In the genomic region with DNA sequence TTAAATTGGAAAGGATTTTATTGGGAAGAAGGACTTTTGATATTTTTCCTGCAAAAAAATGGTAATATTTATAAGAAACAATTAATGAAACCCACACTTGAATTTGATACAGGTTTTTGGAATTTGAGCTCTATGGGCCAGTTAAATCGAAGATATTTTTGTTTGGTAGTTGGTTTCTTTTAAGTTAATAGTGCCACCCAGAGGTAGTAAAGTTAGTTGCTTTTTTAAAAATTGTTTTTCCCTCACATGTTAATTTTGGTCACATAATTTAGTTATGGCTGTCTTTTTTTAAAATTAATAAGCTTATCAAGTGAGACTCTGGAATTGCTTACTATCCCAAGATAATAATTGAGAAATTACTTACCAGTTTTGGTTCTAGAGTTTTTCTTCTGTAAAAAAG, we compare ENCODE assay signal across 10 cellular contexts. TPM values are rescaled to one million over a fixed set of nuclear protein-coding genes. Genes with fewer than 3 reads are reported as not detected.
DNase-seq lines count a peak whose midpoint lies in the region; ATAC-seq, FAIRE-seq and TF ChIP-seq lines count a peak whose summit lies in the region.
"Had no signal": no experiment of that assay in that cellular context is flagged by ENCODE, and none has a peak within 500 bp of the region (broad histone marks: within the 10 kb centered on the region; RNA-seq: fewer than 3 reads in every experiment).

No MANE protein-coding gene starts in this region.

- H2AFZ ChIP-seq in K562 (ENCODE audit: low read depth, low read length) = no peak overlapping the region

- no peak overlapping the region for H3K4me2 ChIP-seq in K562 (ENCODE audit: insufficient read depth, low read length)

- no peak overlapping the region for H3K4me3 Mint-ChIP-seq in neural crest cell
- H3K4me3 Mint-ChIP-seq: memory B cell had no signal

- H3K27me3 Mint-ChIP-seq in neural crest cell (ENCODE audit: low read depth) = no peaks in the 10 kb centered on the region
- H3K27me3 Mint-ChIP-seq: memory B cell had no signal

- TF ChIP-seq POLR2A in K562 (conservative IDR thresholded peaks at IDR 0.05) = no peak

- no peak overlapping the region for H3K27ac Mint-ChIP-seq in neural crest cell (ENCODE audit: unreplicated experiment)
- H3K27ac Mint-ChIP-seq: memory B cell had no signal

- no peaks in the 10 kb centered on the region for H4K20me1 ChIP-seq in K562 (replicated peaks; ENCODE audit: control insufficient read depth, insufficient read depth, low read length)

- intact Hi-C loops in K562 (cut with micrococcal nuclease) = no loop called here

- in situ Hi-C loops in K562 (cut with MboI) = loop anchor here (25.0 kb wide), 1 partner anchor 962 kb away; no protein-coding TSS in a partner anchor

- BruUV-seq in K562 (replicated peaks; lab: Mats Ljungman, UMichigan) = no TSS peak

- peak; percentile 85 for FAIRE-seq in K562 (lab: Jason Lieb, UNC)

- POLR2A ChIA-PET in K562 (lab: Yijun Ruan, JAX) = interaction anchor here (0.6 to 1.2 kb wide), 2 partner anchors 48 to 427 kb away, joined by 3 read pairs; no protein-coding TSS in a partner anchor

- no peaks in the 10 kb centered on the region for H3K9me3 ChIP-seq in K562 (replicated peaks; ENCODE audit: control insufficient read depth, insufficient read depth, low read depth, low read length)

- H3K27me3 ChIP-seq in K562 (ENCODE audit: control insufficient read depth in 2 of 2, insufficient read depth in 2 of 2, low read length in 2 of 2) = no peaks in the 10 kb centered on the region
- H3K27me3 ChIP-seq: suprapubic skin had no signal

- no peak overlapping the region for H3K4me3 ChIP-seq in K562
- H3K4me3 ChIP-seq: suprapubic skin had no signal

- H3K4me1 ChIP-seq in K562 (replicated peaks in 1 of 2; ENCODE audit: control insufficient read depth in 2 of 2, insufficient read depth in 2 of 2, low read length in 2 of 2) = no peaks in the 10 kb centered on the region; a peak in 1 of 5 replicates
- H3K4me1 ChIP-seq: suprapubic skin had no signal

- CTCF ChIA-PET in K562 (lab: Yijun Ruan, JAX; ENCODE audit: low intra/inter-chr PET ratio) = interaction anchor here (1.1 to 4.1 kb wide), 3 partner anchors 134 to 421 kb away, joined by 4 to 34 read pairs (median 18); no protein-coding TSS in a partner anchor

- peak; percentile 35 to 58 for TF ChIP-seq RAD21 in K562 (CRISPR knock-in tag; conservative IDR thresholded peaks at IDR 0.05 in 1 of 2, IDR thresholded peaks at IDR 0.05 in 1 of 2)

- no peak overlapping the region for H3K27ac ChIP-seq in K562 (ENCODE audit: extremely low read depth, low read depth, low read length)
- H3K27ac ChIP-seq: suprapubic skin had no signal

- peaks cover 13% of the 10 kb centered on the region for H3K9me3 Mint-ChIP-seq in neural crest cell

- H3K4me1 Mint-ChIP-seq in neural crest cell = peaks cover 2% of the 10 kb centered on the region

- WGBS in K562 (ENCODE audit: insufficient coverage, low coverage, missing lambda C conversion rate) = 40% methylated on average over 1 of the region's 1 CpG

- H3K9ac ChIP-seq in K562 (ENCODE audit: insufficient read depth in 1 of 2, low read depth in 2 of 2, low read length in 2 of 2) = no peak overlapping the region

- peak in 1 of 3 experiments; percentile 64; a peak in 2 of 6 replicates for TF ChIP-seq CTCF in K562 (IDR thresholded peaks at IDR 0.05 in 2 of 3, conservative IDR thresholded peaks at IDR 0.05 in 1 of 3; ENCODE audit: insufficient read depth in 2 of 3, low read depth in 1 of 3, low read length in 3 of 3)
- peak; percentile 67 for TF ChIP-seq CTCF in neural crest cell (conservative IDR thresholded peaks at IDR 0.05)

- peaks cover 95% of the 10 kb centered on the region for H3K36me3 ChIP-seq in K562 (ENCODE audit: control insufficient read depth, insufficient read depth, low read length)

- DNase-seq in ELR (ENCODE audit: low read depth) (peak; percentile 58), LoVo (ENCODE audit: low spot score) (peak; percentile 27), K562 (ENCODE audit: extremely low read depth in 1 of 4, low spot score in 3 of 4) (peak in 3 of 4 experiments; percentile 4 to 18 (median 15)), neural crest cell (ENCODE audit: low read depth, low spot score) (no peak), NCI-H2107 treated with DMSO at 0.1 percent for 48 hours (lab: John Stamatoyannopoulos, UW; ENCODE audit: unreplicated experiment) (no peak), medulla oblongata (ENCODE audit: extremely low spot score) (no peak), NCI-H345 (lab: John Stamatoyannopoulos, UW) (no peak)

- H3K79me2 ChIP-seq in K562 (ENCODE audit: control insufficient read depth, insufficient read depth, low read length) = peaks cover under 1% of the 10 kb centered on the region; the same call in 1 of the 3 replicates

- TF ChIP-seq EP300 in K562 (IDR thresholded peaks at IDR 0.05; ENCODE audit: low read length) = no peak

- ATAC-seq in K562 (peak; percentile 52; the same call in 1 of the 3 replicates), HG02678 (IDR thresholded peaks at IDR 0.05; ENCODE audit: unreplicated experiment) (no peak)

- peaks cover 45% of the 10 kb centered on the region for H3K36me3 Mint-ChIP-seq in neural crest cell (ENCODE audit: low read depth)

- no peaks in the 10 kb centered on the region for H3K9me1 ChIP-seq in K562 (ENCODE audit: control insufficient read depth, insufficient read depth, low read length)

TF ChIP-seq in K562, 482 proteins besides CTCF, POLR2A, EP300 and RAD21:
- TF ChIP-seq SUPT5H (IDR thresholded peaks at IDR 0.05) (no peak), ZFP1 (CRISPR knock-in tag; IDR thresholded peaks at IDR 0.05) (no peak), POLR2H (tag; IDR thresholded peaks at IDR 0.05; ENCODE audit: low read depth) (0 out of 2 replicates have a peak, but pooled peaks have one; percentile 15), GABPB2 (CRISPR knock-in tag; conservative IDR thresholded peaks at IDR 0.05) (no peak)

RNA-seq across cellular contexts. Expression of a gene that starts 7.1 kb away (rescaled TPM):
- 39.8 and 80.0 TPM in 2 replicates for total RNA-seq in K562 (2011; cell fraction: chromatin; rRNA removed; ENCODE audit: low replicate concordance)
- total RNA-seq in K562 (2011; cell fraction: nucleolus; rRNA removed) = 21.3 and 28.4 TPM in 2 replicates
- total RNA-seq in K562 (2011; cell fraction: nucleoplasm; rRNA removed) = 52.4 and 71.1 TPM in 2 replicates
- total RNA-seq in K562 (2014; rRNA removed) = 23.8 and 31.5 TPM in 2 replicates
- 57.5 and 63.7 TPM in 2 replicates for total RNA-seq in K562 (2014; rRNA removed; fragmentation: Illumina TruSeq; extraction: Trizol)
- total RNA-seq in K562 (2015; rRNA removed; fragmentation: Illumina TruSeq; extraction: Trizol) = 44.9 and 47.3 TPM in 2 replicates
- 33.4 and 33.6 TPM in 2 replicates for total RNA-seq in K562 (2021)
- 24.3 and 37.1 TPM in 2 replicates for polyA plus RNA-seq in K562 (2011; rRNA removed)
- polyA plus RNA-seq in K562 (2011; cell fraction: cytosol; rRNA removed) = 10.1 and 13.9 TPM in 2 replicates
- 6.3 and 10.5 TPM in 2 replicates for polyA plus RNA-seq in K562 (2011; cell fraction: nucleus; rRNA removed)
- 21.2 and 22.1 TPM in 2 replicates for polyA plus RNA-seq in K562 (2012)
- polyA plus RNA-seq in K562 (2014; fragmentation: Illumina TruSeq; extraction: Trizol) = 35.0 and 37.2 TPM in 2 replicates
- polyA plus RNA-seq in K562 (2014; fragmentation: Nextera tagmentation; extraction: Ambion mirVana) = 10 to 100 TPM; 19.8 to 20.8 TPM
- polyA plus RNA-seq in K562 (2014; rRNA removed) = 26.4 and 27.6 TPM in 2 replicates
- polyA minus RNA-seq in K562 (2011; rRNA and poly(A)+ RNA removed) = 58.6 and 64.3 TPM in 2 replicates
- 18.2 and 18.5 TPM in 2 replicates for polyA minus RNA-seq in K562 (2011; cell fraction: cytosol; rRNA and poly(A)+ RNA removed)
- 40.1 and 60.4 TPM in 2 replicates for polyA minus RNA-seq in K562 (2011; cell fraction: nucleus; rRNA and poly(A)+ RNA removed)
- total RNA-seq in neural crest cell = 35.6 and 36.2 TPM in 2 replicates

Comparison
In these comparisons a context has a peak if more than half of its experiments do, and no peak if none do; other contexts are left out.
1. DNase-seq: peak in ELR (single experiment), LoVo (single experiment) and K562 (3 of 4); none in neural crest cell (single experiment), NCI-H2107 treated with DMSO at 0.1 percent for 48 hours (single experiment), medulla oblongata (single experiment) and NCI-H345 (single experiment).